Comparison of ENCODE assay signal across 8 cellular contexts in genomic region chr4:151408380-151408629, GRCh38. TPM values are rescaled to one million over a fixed set of nuclear protein-coding genes. Genes with fewer than 3 reads are reported as not detected.
A peak's percentile ranks its signal among the peaks of the same experiment; 100 is the strongest.
DNase-seq lines count a peak whose midpoint lies in the region; ATAC-seq and TF ChIP-seq lines count a peak whose summit lies in the region.

No MANE protein-coding gene starts in this region.

- TF ChIP-seq CTCF in Peyer's patch (IDR thresholded peaks at IDR 0.05), result no peak
- TF ChIP-seq CTCF in foreskin keratinocyte (conservative IDR thresholded peaks at IDR 0.05), result no peak

- H3K4me3 ChIP-seq in Peyer's patch (peak overlapping the region; percentile 41 to 69 (median 46)), skeletal muscle satellite cell (ENCODE audit: low read length) (peak overlapping the region; percentile 77)

- H3K9me3 ChIP-seq in Peyer's patch, result no peaks in the 10 kb centered on the region
- H3K9me3 ChIP-seq in skeletal muscle satellite cell (replicated peaks; ENCODE audit: low read length), result no peaks in the 10 kb centered on the region

- H3K4me1 ChIP-seq in Peyer's patch, result peaks cover 0 to 15% (median 2%) of the 10 kb centered on the region in 4 donors
- peaks cover 9% of the 10 kb centered on the region for H3K4me1 ChIP-seq in foreskin keratinocyte
- peaks cover 13% of the 10 kb centered on the region for H3K4me1 ChIP-seq in skeletal muscle satellite cell (ENCODE audit: control insufficient read depth, insufficient read depth, low read length)

- peak overlapping the region; percentile 96 for H3K4me2 ChIP-seq in skeletal muscle satellite cell (ENCODE audit: low read length)

- H3K36me3 ChIP-seq in Peyer's patch (no peaks in the 10 kb centered on the region), skeletal muscle satellite cell (ENCODE audit: insufficient read depth, low read length) (no peaks in the 10 kb centered on the region)

- H3K9ac ChIP-seq in skeletal muscle satellite cell (ENCODE audit: low read depth, low read length), result peak overlapping the region; percentile 68

- no peak for ATAC-seq in foreskin keratinocyte
- ATAC-seq in activated CD4-positive, CD25-positive, alpha-beta regulatory T cell treated with anti-CD3 and anti-CD28 coated beads, Interleukin-2, amount 50 U/mL, for 24 hours, result no peak

- H3K27ac ChIP-seq in Peyer's patch (peak overlapping the region in 3 of 4 donors; percentile 33 to 79 (median 52)), foreskin keratinocyte (peak overlapping the region; percentile 97)

- no peak for TF ChIP-seq POLR2A in Peyer's patch (IDR thresholded peaks at IDR 0.05)

- H3K27me3 ChIP-seq in Peyer's patch (no peaks in the 10 kb centered on the region), foreskin keratinocyte (no peaks in the 10 kb centered on the region), skeletal muscle satellite cell (ENCODE audit: control insufficient read depth, insufficient read depth, low read length) (peaks cover 5% of the 10 kb centered on the region)

- peak; percentile 10 to 14 for DNase-seq in activated CD4-positive, alpha-beta T cell treated with anti-CD3 and anti-CD28 coated beads, Interleukin-2, amount 50 U/mL, for 4 hours
- DNase-seq in activated CD4-positive, alpha-beta T cell treated with anti-CD3 and anti-CD28 coated beads, Interleukin-2, amount 50 U/mL, for 48 hours, result no peak
- DNase-seq in Peyer's patch (no peak), foreskin keratinocyte (no peak), NCI-H526 (lab: John Stamatoyannopoulos, UW) (no peak), GM19240 (ENCODE audit: insufficient read length, low spot score) (no peak)

RNA-seq across cellular contexts. Expression of gene FHIP1A, which starts 0.7 kb away (rescaled TPM):
- 10 to 100 TPM; 11.6 to 32.4 (median 30.7) TPM for total RNA-seq in Peyer's patch
- 17.0 and 19.1 TPM in 2 replicates for total RNA-seq in foreskin keratinocyte
- polyA plus RNA-seq in foreskin keratinocyte, result 0.93 and 1.3 TPM in 2 replicates
- 0.25 and 0.87 TPM in 2 replicates for total RNA-seq in skeletal muscle satellite cell (2012; rRNA removed)

Comparison
In these comparisons a context has a peak if more than half of its experiments do, and no peak if none do; other contexts are left out.
1. DNase-seq: peak in activated CD4-positive, alpha-beta T cell treated with anti-CD3 and anti-CD28 coated beads, Interleukin-2, amount 50 U/mL, for 4 hours (2 of 2); none in activated CD4-positive, alpha-beta T cell treated with anti-CD3 and anti-CD28 coated beads, Interleukin-2, amount 50 U/mL, for 48 hours (0 of 2), Peyer's patch (0 of 3), foreskin keratinocyte (0 of 2), NCI-H526 (0 of 2) and GM19240 (single experiment).